ENCODE assay signal across 9 cellular contexts in the genomic region with DNA sequence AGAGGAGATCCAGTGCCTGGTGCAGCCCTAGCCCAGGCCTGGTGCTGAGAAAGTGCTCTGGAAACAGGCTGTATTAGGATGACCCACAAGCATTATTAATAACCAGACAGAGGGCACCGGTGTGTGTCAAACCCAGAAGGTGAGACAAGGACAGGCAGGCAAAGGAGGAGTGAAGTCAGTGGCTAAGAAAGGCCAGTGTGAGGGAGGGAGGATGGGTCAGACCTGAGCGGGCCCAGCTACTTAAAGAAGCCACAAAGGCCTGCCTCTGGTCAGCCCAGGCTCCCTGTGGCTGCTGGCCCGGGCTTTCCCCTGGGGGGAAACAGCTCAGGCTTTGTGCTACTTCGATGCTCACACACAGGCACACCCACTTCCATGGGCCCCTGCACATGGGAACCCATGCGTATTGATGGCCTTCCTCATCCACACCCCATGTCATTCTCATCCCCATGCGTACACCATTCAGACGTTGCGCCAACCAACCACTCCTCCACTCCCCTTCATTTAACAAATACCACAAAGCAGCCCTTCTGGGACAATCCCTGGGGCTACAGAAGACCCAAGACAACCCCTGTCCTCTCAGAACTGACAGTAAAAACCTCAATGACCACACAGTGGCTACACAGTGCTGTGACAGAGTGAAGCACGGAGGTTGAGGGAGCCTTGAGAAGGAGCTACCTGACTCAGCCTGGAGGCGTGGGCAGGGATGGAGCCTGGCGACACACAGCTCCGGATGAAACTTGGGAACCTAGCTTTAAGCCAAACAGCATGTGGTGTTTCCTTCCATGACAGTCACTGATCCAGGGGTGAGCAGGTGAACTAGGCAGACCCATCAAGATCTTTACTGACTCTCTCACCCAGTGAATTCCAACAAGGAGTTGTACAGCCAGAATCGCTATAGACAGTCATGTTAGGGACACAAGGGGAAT.
DNase-seq lines count a peak whose midpoint lies in the region; ATAC-seq and TF ChIP-seq lines count a peak whose summit lies in the region.
"Had no signal": no experiment of that assay in that cellular context is flagged by ENCODE, and none has a peak within 500 bp of the region (broad histone marks: within the 10 kb centered on the region; RNA-seq: fewer than 3 reads in every experiment).

No MANE protein-coding gene starts in this region.

- DNase-seq in glomerular visceral epithelial cell (ENCODE audit: extremely low spot score) (peak; percentile 71), Ammon's horn (ENCODE audit: low spot score) (no peak), COLO668 (lab: John Stamatoyannopoulos, UW; ENCODE audit: unreplicated experiment) (no peak), coronary artery (ENCODE audit: low spot score) (no peak), DMS 273 (lab: John Stamatoyannopoulos, UW; ENCODE audit: unreplicated experiment) (no peak)
- DNase-seq: CD8-positive, alpha-beta memory T cell had no signal

- peak; percentile 50 for ATAC-seq in GM18502 (IDR thresholded peaks at IDR 0.05; ENCODE audit: poor library complexity, unreplicated experiment)
- ATAC-seq in GM21381 (IDR thresholded peaks at IDR 0.05; ENCODE audit: unreplicated experiment): peak; percentile 45
- peak; percentile 56 for ATAC-seq in HG03097 (IDR thresholded peaks at IDR 0.05; ENCODE audit: low FRiP score, unreplicated experiment)

- no peak for TF ChIP-seq CTCF in coronary artery (IDR thresholded peaks at IDR 0.05)

- no peak overlapping the region for H3K27ac ChIP-seq in coronary artery

- H3K4me3 ChIP-seq in coronary artery: no peak overlapping the region
